ENCODE assay signal across 1 cellular context in genomic region chr15:23897576-23897975, GRCh38.
TF ChIP-seq lines count a peak whose summit lies in the region.

No MANE protein-coding gene starts in this region.

TF ChIP-seq in K562, 482 proteins besides CTCF, POLR2A, EP300 and RAD21 (continued from another document):
- TF ChIP-seq, protein P1, sequence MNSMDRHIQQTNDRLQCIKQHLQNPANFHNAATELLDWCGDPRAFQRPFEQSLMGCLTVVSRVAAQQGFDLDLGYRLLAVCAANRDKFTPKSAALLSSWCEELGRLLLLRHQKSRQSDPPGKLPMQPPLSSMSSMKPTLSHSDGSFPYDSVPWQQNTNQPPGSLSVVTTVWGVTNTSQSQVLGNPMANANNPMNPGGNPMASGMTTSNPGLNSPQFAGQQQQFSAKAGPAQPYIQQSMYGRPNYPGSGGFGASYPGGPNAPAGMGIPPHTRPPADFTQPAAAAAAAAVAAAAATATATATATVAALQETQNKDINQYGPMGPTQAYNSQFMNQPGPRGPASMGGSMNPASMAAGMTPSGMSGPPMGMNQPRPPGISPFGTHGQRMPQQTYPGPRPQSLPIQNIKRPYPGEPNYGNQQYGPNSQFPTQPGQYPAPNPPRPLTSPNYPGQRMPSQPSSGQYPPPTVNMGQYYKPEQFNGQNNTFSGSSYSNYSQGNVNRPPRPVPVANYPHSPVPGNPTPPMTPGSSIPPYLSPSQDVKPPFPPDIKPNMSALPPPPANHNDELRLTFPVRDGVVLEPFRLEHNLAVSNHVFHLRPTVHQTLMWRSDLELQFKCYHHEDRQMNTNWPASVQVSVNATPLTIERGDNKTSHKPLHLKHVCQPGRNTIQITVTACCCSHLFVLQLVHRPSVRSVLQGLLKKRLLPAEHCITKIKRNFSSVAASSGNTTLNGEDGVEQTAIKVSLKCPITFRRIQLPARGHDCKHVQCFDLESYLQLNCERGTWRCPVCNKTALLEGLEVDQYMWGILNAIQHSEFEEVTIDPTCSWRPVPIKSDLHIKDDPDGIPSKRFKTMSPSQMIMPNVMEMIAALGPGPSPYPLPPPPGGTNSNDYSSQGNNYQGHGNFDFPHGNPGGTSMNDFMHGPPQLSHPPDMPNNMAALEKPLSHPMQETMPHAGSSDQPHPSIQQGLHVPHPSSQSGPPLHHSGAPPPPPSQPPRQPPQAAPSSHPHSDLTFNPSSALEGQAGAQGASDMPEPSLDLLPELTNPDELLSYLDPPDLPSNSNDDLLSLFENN (IDR thresholded peaks at IDR 0.05; ENCODE audit: low read depth in 2 of 2, low read length in 2 of 2) = no peak
- 0 out of 2 replicates have a peak, but pooled peaks have one; percentile 24 for TF ChIP-seq ZBTB40 (IDR thresholded peaks at IDR 0.05)
- no peak for TF ChIP-seq ZBTB40 (CRISPR knock-in tag; IDR thresholded peaks at IDR 0.05)
- TF ChIP-seq POLR2H (tag; IDR thresholded peaks at IDR 0.05; ENCODE audit: low read depth) = no peak
- TF ChIP-seq HLTF (IDR thresholded peaks at IDR 0.05) = no peak
- TF ChIP-seq HNRNPLL (IDR thresholded peaks at IDR 0.05; ENCODE audit: low read depth, low read length, poor library complexity, severe bottlenecking) = no peak
- TF ChIP-seq PHB2 (IDR thresholded peaks at IDR 0.05; ENCODE audit: low read depth) = no peak
- no peak for TF ChIP-seq DIDO1 (tag; IDR thresholded peaks at IDR 0.05; ENCODE audit: low read depth)
- no peak for TF ChIP-seq SRF (CRISPR knock-in tag; IDR thresholded peaks at IDR 0.05)
- TF ChIP-seq NRF1 (conservative IDR thresholded peaks at IDR 0.05 in 1 of 2, IDR thresholded peaks at IDR 0.05 in 1 of 2) = peak; percentile 28 to 41; a peak in 2 of 4 replicates
- TF ChIP-seq GATAD2B (IDR thresholded peaks at IDR 0.05; ENCODE audit: borderline replicate concordance) = no peak
- no peak for TF ChIP-seq ZNF778 (CRISPR knock-in tag; IDR thresholded peaks at IDR 0.05)
- TF ChIP-seq, protein P2, sequence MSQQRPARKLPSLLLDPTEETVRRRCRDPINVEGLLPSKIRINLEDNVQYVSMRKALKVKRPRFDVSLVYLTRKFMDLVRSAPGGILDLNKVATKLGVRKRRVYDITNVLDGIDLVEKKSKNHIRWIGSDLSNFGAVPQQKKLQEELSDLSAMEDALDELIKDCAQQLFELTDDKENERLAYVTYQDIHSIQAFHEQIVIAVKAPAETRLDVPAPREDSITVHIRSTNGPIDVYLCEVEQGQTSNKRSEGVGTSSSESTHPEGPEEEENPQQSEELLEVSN (IDR thresholded peaks at IDR 0.05; ENCODE audit: borderline replicate concordance in 1 of 2, extremely low read depth in 1 of 2, insufficient read depth in 1 of 2, insufficient read length in 1 of 2, low read depth in 1 of 2, low read length in 1 of 2, poor library complexity in 1 of 2, severe bottlenecking in 1 of 2) = peak in 1 of 2 experiments; percentile 28
- no peak for TF ChIP-seq HNRNPH1 (optimal IDR thresholded peaks at IDR 0.05; ENCODE audit: low read depth, low read length)
- no peak for TF ChIP-seq PHB (CRISPR knock-in tag; IDR thresholded peaks at IDR 0.05)
- TF ChIP-seq LCOR (CRISPR knock-in tag; IDR thresholded peaks at IDR 0.05) = no peak
- TF ChIP-seq RBM17 (IDR thresholded peaks at IDR 0.05; ENCODE audit: borderline replicate concordance, low read depth, low read length) = no peak
- TF ChIP-seq SNIP1 (IDR thresholded peaks at IDR 0.05; ENCODE audit: low read depth) = no peak
- TF ChIP-seq PTRF (tag; IDR thresholded peaks at IDR 0.05) = no peak
- no peak for TF ChIP-seq ERF (CRISPR knock-in tag; IDR thresholded peaks at IDR 0.05)
- no peak for TF ChIP-seq SOX6 (IDR thresholded peaks at IDR 0.05)
